8 cellular contexts compared by ENCODE assay signal in genomic region chr3:125437631-125438435, GRCh38.
DNase-seq lines count a peak whose midpoint lies in the region; ATAC-seq and TF ChIP-seq lines count a peak whose summit lies in the region.

No MANE protein-coding gene starts in this region.

- no peaks in the 10 kb centered on the region for H4K20me1 ChIP-seq in smooth muscle cell (ENCODE audit: low read depth)

- no peaks in the 10 kb centered on the region for H3F3A ChIP-seq in smooth muscle cell (ENCODE audit: low read depth)

- 60% methylated on average over 9 of the region's 9 CpGs for WGBS in smooth muscle cell (ENCODE audit: low lambda C conversion rate)

- DNase-seq in CD14-positive monocyte (ENCODE audit: low spot score), result peak; percentile 53
- peak; percentile 21 for DNase-seq in HFF-Myc (ENCODE audit: extremely low read depth, low read depth)
- peak; percentile 31 for DNase-seq in T-helper 2 cell treated with Interferon-gamma antibody and Interleukin-4, amounts not matched to agents 5 μg/mL and 100 μg/mL, for 36 hours (ENCODE audit: low spot score)
- DNase-seq in astrocyte of the spinal cord (ENCODE audit: low read depth, low spot score), result peak; percentile 36
- peak in 37 of 51 donors; percentile 2 to 66 (median 28) for DNase-seq in hypothalamus (lab: John Stamatoyannopoulos, UW)
- peak; percentile 14 for DNase-seq in smooth muscle cell (lab: John Stamatoyannopoulos, UW; ENCODE audit: unreplicated experiment)
- no peak for DNase-seq in NCI-H345 (lab: John Stamatoyannopoulos, UW)

- H3K9ac ChIP-seq in smooth muscle cell (ENCODE audit: low read depth), result no peak overlapping the region

- no peaks in the 10 kb centered on the region for H3K79me2 ChIP-seq in smooth muscle cell (ENCODE audit: low read depth)

- no peak overlapping the region for H3K4me2 ChIP-seq in smooth muscle cell

- H3K27ac ChIP-seq in smooth muscle cell (ENCODE audit: low read depth), result no peak overlapping the region

- H3K4me1 ChIP-seq in smooth muscle cell (ENCODE audit: low read depth), result no peaks in the 10 kb centered on the region

- H3K4me3 Mint-ChIP-seq in CD14-positive monocyte, result no peak overlapping the region
- no peak overlapping the region for H3K4me3 Mint-ChIP-seq in T-helper 2 cell treated with Interferon-gamma antibody and Interleukin-4, amounts not matched to agents 5 μg/mL and 100 μg/mL, for 36 hours

- TF ChIP-seq CTCF in CD14-positive monocyte (IDR thresholded peaks at IDR 0.05) (peak; percentile 93), HFF-Myc (IDR thresholded peaks at IDR 0.05; ENCODE audit: low read depth, low read length, missing control alignments) (peak; percentile 98), astrocyte of the spinal cord (IDR thresholded peaks at IDR 0.05; ENCODE audit: low read depth, low read length) (peak; percentile 96), smooth muscle cell (IDR thresholded peaks at IDR 0.05; ENCODE audit: borderline replicate concordance, insufficient read depth, poor library complexity, severe bottlenecking) (peak; percentile 98)

- no peak for ATAC-seq in HG03135 (IDR thresholded peaks at IDR 0.05; ENCODE audit: unreplicated experiment)

- in situ Hi-C loops in astrocyte of the spinal cord (cut with HindIII; ENCODE audit: low sequenced_read_pairs), result no loop called here

- peaks cover 1 to 2% (median 2%) of the 10 kb centered on the region in 3 donors for H3K27me3 Mint-ChIP-seq in CD14-positive monocyte (ENCODE audit: low read depth in 3 of 3)
- peaks cover 10% of the 10 kb centered on the region for H3K27me3 Mint-ChIP-seq in T-helper 2 cell treated with Interferon-gamma antibody and Interleukin-4, amounts not matched to agents 5 μg/mL and 100 μg/mL, for 36 hours (ENCODE audit: low read depth)

- H2AFZ ChIP-seq in smooth muscle cell (ENCODE audit: low read depth), result peak overlapping the region; percentile 10

- H3K4me1 Mint-ChIP-seq in CD14-positive monocyte, result peaks cover 6% of the 10 kb centered on the region
- peaks cover 1% of the 10 kb centered on the region for H3K4me1 Mint-ChIP-seq in T-helper 2 cell treated with Interferon-gamma antibody and Interleukin-4, amounts not matched to agents 5 μg/mL and 100 μg/mL, for 36 hours (ENCODE audit: low read depth)

- H3K27ac Mint-ChIP-seq in CD14-positive monocyte, result no peak overlapping the region
- no peak overlapping the region for H3K27ac Mint-ChIP-seq in T-helper 2 cell treated with Interferon-gamma antibody and Interleukin-4, amounts not matched to agents 5 μg/mL and 100 μg/mL, for 36 hours

- no peaks in the 10 kb centered on the region for H3K36me3 ChIP-seq in smooth muscle cell (ENCODE audit: low read depth)

- H3K4me3 ChIP-seq in HFF-Myc (replicated peaks; ENCODE audit: low read depth, low read length) (no peak overlapping the region), astrocyte of the spinal cord (ENCODE audit: low read depth, low read length) (no peak overlapping the region), smooth muscle cell (no peak overlapping the region)

- H3K36me3 Mint-ChIP-seq in CD14-positive monocyte, result peaks cover 7 to 8% of the 10 kb centered on the region in 2 donors
- H3K36me3 Mint-ChIP-seq in T-helper 2 cell treated with Interferon-gamma antibody and Interleukin-4, amounts not matched to agents 5 μg/mL and 100 μg/mL, for 36 hours (ENCODE audit: low read depth), result no peaks in the 10 kb centered on the region

- peaks cover 0 to 2% (median 0%) of the 10 kb centered on the region in 7 donors for H3K9me3 Mint-ChIP-seq in CD14-positive monocyte
- H3K9me3 Mint-ChIP-seq in T-helper 2 cell treated with Interferon-gamma antibody and Interleukin-4, amounts not matched to agents 5 μg/mL and 100 μg/mL, for 36 hours, result no peaks in the 10 kb centered on the region

- peaks cover 4% of the 10 kb centered on the region for H3K9me3 ChIP-seq in smooth muscle cell (replicated peaks; ENCODE audit: low read depth)

- H3K27me3 ChIP-seq in smooth muscle cell (ENCODE audit: low read depth), result no peaks in the 10 kb centered on the region

- intact Hi-C loops in CD14-positive monocyte (cut with micrococcal nuclease), result loop anchor here (2.0 to 10.0 kb wide), 4 partner anchors 441 to 513 kb away; no protein-coding TSS in a partner anchor
